ENCODE assay signal across 25 cellular contexts in genomic region chr2:241671457-241672240, GRCh38.
"Had no signal": no experiment of that assay in that cellular context is flagged by ENCODE, and none has a peak within 500 bp of the region (broad histone marks: within the 10 kb centered on the region; RNA-seq: fewer than 3 reads in every experiment).

No MANE protein-coding gene starts in this region.

- H3K27ac Mint-ChIP-seq: activated B cell treated with CpG ODN at 0.5 μM for 24 hours; activated CD4-positive, alpha-beta T cell treated with anti-CD3 and anti-CD28 coated beads, Interleukin-2, amount 10 ng/mL, durations not matched to agents 24 days and 14 days; activated naive CD8-positive, alpha-beta T cell treated with anti-CD3 and anti-CD28 coated beads, Interleukin-2, amount 10 ng/mL, durations not matched to agents 7 days and 5 days; activated T-cell treated with anti-CD3 and anti-CD28 coated beads, Interleukin-2, amount 50 U/mL, for 72 hours; activated T-helper 2 cell treated with anti-CD3 and anti-CD28 coated beads, Interferon-gamma antibody, Interleukin-2, Interleukin-4, amounts not matched to agents 10 μg/mL and 5 μg/mL and 100 μg/mL, durations not matched to agents 14 hours and 24 hours and 36 hours; T-helper 1 cell treated with Interleukin-12 subunit alpha and Interleukin-12 subunit beta and Interleukin-4 antibody, amounts not matched to agents 30 μg/mL and 1 μg/mL, for 36 hours had no signal

- H3K4me3 Mint-ChIP-seq: activated B cell treated with CpG ODN at 0.5 μM for 24 hours; activated CD4-positive, alpha-beta T cell treated with anti-CD3 and anti-CD28 coated beads, Interleukin-2, amount 10 ng/mL, durations not matched to agents 24 days and 14 days; activated naive CD8-positive, alpha-beta T cell treated with anti-CD3 and anti-CD28 coated beads, Interleukin-2, amount 10 ng/mL, durations not matched to agents 7 days and 5 days; activated T-cell treated with anti-CD3 and anti-CD28 coated beads, Interleukin-2, amount 50 U/mL, for 72 hours; T-helper 1 cell treated with Interleukin-12 subunit alpha and Interleukin-12 subunit beta and Interleukin-4 antibody, amounts not matched to agents 30 μg/mL and 1 μg/mL, for 36 hours had no signal

- DNase-seq: activated B cell treated with CpG ODN at 0.5 μM for 24 hours; activated CD4-positive, alpha-beta T cell treated with anti-CD3 and anti-CD28 coated beads for 1 hour; activated CD4-positive, alpha-beta T cell treated with anti-CD3 and anti-CD28 coated beads, Interleukin-2, amount 10 ng/mL, durations not matched to agents 24 days and 14 days; activated CD4-positive, alpha-beta T cell treated with anti-CD3 and anti-CD28 coated beads, Interleukin-2, amount 50 U/mL, for 48 hours; activated CD8-positive, alpha-beta memory T cell treated with anti-CD3 and anti-CD28 coated beads for 24 hours; activated naive CD4-positive, alpha-beta T cell treated with anti-CD3 and anti-CD28 coated beads, Interleukin-2, amount 50 U/mL, for 16 hours; activated naive CD8-positive, alpha-beta T cell treated with anti-CD3 and anti-CD28 coated beads, Interleukin-2, amount 10 ng/mL, durations not matched to agents 7 days and 5 days; activated T-cell treated with anti-CD3 and anti-CD28 coated beads, Interleukin-2, amount 50 U/mL, for 72 hours; aorta; central memory CD4-positive, alpha-beta T cell; Kasumi-1; NCI-H1105 treated with DMSO at 0.1 percent for 48 hours; NCI-H1436 treated with DMSO at 0.1 percent for 48 hours; NCI-H187; NCI-H2081; NCI-H510A treated with DMSO at 0.1 percent for 48 hours; NCI-H69; NK-92 treated with Interleukin-12 subunit alpha and Interleukin-12 subunit beta, amount 100 ng/mL, for 24 hours; OCI-M1; RPMI8226; SHP77 had no signal

- H3K9me3 Mint-ChIP-seq: activated B cell treated with CpG ODN at 0.5 μM for 24 hours; activated CD4-positive, alpha-beta T cell treated with anti-CD3 and anti-CD28 coated beads, Interleukin-2, amount 10 ng/mL, durations not matched to agents 24 days and 14 days; activated naive CD8-positive, alpha-beta T cell treated with anti-CD3 and anti-CD28 coated beads, Interleukin-2, amount 10 ng/mL, durations not matched to agents 7 days and 5 days; activated T-cell treated with anti-CD3 and anti-CD28 coated beads, Interleukin-2, amount 50 U/mL, for 72 hours; activated T-helper 2 cell treated with anti-CD3 and anti-CD28 coated beads, Interferon-gamma antibody, Interleukin-2, Interleukin-4, amounts not matched to agents 10 μg/mL and 5 μg/mL and 100 μg/mL, durations not matched to agents 14 hours and 24 hours and 36 hours; T-helper 1 cell treated with Interleukin-12 subunit alpha and Interleukin-12 subunit beta and Interleukin-4 antibody, amounts not matched to agents 30 μg/mL and 1 μg/mL, for 36 hours had no signal

- H3K27ac ChIP-seq: breast epithelium had no signal

- H3K9me3 ChIP-seq: breast epithelium had no signal

- H3K4me1 ChIP-seq: breast epithelium had no signal

- H3K27me3 ChIP-seq: breast epithelium had no signal

- H3K27me3 Mint-ChIP-seq: activated B cell treated with CpG ODN at 0.5 μM for 24 hours; activated CD4-positive, alpha-beta T cell treated with anti-CD3 and anti-CD28 coated beads, Interleukin-2, amount 10 ng/mL, durations not matched to agents 24 days and 14 days; activated naive CD8-positive, alpha-beta T cell treated with anti-CD3 and anti-CD28 coated beads, Interleukin-2, amount 10 ng/mL, durations not matched to agents 7 days and 5 days had no signal

- H3K4me3 ChIP-seq: breast epithelium had no signal

- H3K4me1 Mint-ChIP-seq: activated B cell treated with CpG ODN at 0.5 μM for 24 hours had no signal

- ATAC-seq: Panc1 had no signal

- H3K36me3 ChIP-seq: breast epithelium had no signal
